Comparison of ENCODE assay signal across 29 cellular contexts in genomic region chr16:2323701-2324100, GRCh38.
"Had no signal": no experiment of that assay in that cellular context is flagged by ENCODE, and none has a peak within 500 bp of the region (broad histone marks: within the 10 kb centered on the region; RNA-seq: fewer than 3 reads in every experiment).

No MANE protein-coding gene starts in this region.

- H3K27ac ChIP-seq: brain microvascular endothelial cell, coronary artery, dorsolateral prefrontal cortex, esophagus muscularis mucosa, foreskin keratinocyte, gastrocnemius medialis, WERI-Rb-1 had no signal

- H3K9me3 ChIP-seq: esophagus muscularis mucosa, gastrocnemius medialis had no signal

- ATAC-seq: activated CD4-positive, CD25-positive, alpha-beta regulatory T cell treated with anti-CD3 and anti-CD28 coated beads, Interleukin-2, amount 50 U/mL, for 24 hours; activated CD8-positive, alpha-beta T cell treated with anti-CD3 and anti-CD28 coated beads for 36 hours; activated T-cell treated with anti-CD3 and anti-CD28 coated beads, Interleukin-2, amount 50 U/mL, for 4 hours; activated T-helper 17 cell treated with anti-CD3 and anti-CD28 coated beads, Interleukin-2, amount 50 U/mL, for 72 hours; effector memory CD8-positive, alpha-beta T cell; foreskin keratinocyte; gastrocnemius medialis; T-helper 17 cell had no signal

- H3K4me3 ChIP-seq: coronary artery, dorsolateral prefrontal cortex, esophagus muscularis mucosa, gastrocnemius medialis had no signal

- H3K36me3 ChIP-seq: brain microvascular endothelial cell had no signal

- DNase-seq: activated B cell treated with CpG ODN at 0.5 μM for 24 hours; activated CD4-positive, alpha-beta T cell treated with anti-CD3 and anti-CD28 coated beads for 48 hours; activated CD4-positive, alpha-beta T cell treated with anti-CD3 and anti-CD28 coated beads, Interleukin-2, amount 50 U/mL, for 1 hour; activated CD4-positive, alpha-beta T cell treated with anti-CD3 and anti-CD28 coated beads, Interleukin-2, amount 50 U/mL, for 48 hours; activated CD8-positive, alpha-beta memory T cell treated with anti-CD3 and anti-CD28 coated beads for 24 hours; activated CD8-positive, alpha-beta T cell treated with anti-CD3 and anti-CD28 coated beads for 36 hours; activated effector memory CD4-positive, alpha-beta T cell treated with Interleukin-2 at 50 U/mL for 16 hours; activated gamma-delta T cell treated with Interleukin-2 at 50 U/mL for 16 hours; activated naive CD4-positive, alpha-beta T cell treated with anti-CD3 and anti-CD28 coated beads, Interleukin-2, amount 50 U/mL, for 16 hours; activated naive CD4-positive, alpha-beta T cell treated with Interleukin-2 at 50 U/mL for 16 hours; activated T-cell treated with anti-CD3 and anti-CD28 coated beads, Interleukin-2, amount 50 U/mL, for 4 hours; amniotic stem cell; anterior cingulate cortex; brain microvascular endothelial cell; effector CD4-positive, alpha-beta T cell; effector memory CD8-positive, alpha-beta T cell; erythroblast; foreskin keratinocyte; gastrocnemius medialis; glutamatergic neuron; T-helper 1 cell; T-helper 17 cell; T1000; WERI-Rb-1 had no signal

- H3K4me1 ChIP-seq: esophagus muscularis mucosa, foreskin keratinocyte, gastrocnemius medialis had no signal

- H3K27me3 ChIP-seq: brain microvascular endothelial cell, dorsolateral prefrontal cortex, esophagus muscularis mucosa, gastrocnemius medialis had no signal
